18 cellular contexts compared by ENCODE assay signal in genomic region chr12:92753976-92754885, GRCh38. TPM values are rescaled to one million over a fixed set of nuclear protein-coding genes. Genes with fewer than 3 reads are reported as not detected.
DNase-seq lines count a peak whose midpoint lies in the region; ATAC-seq, FAIRE-seq and TF ChIP-seq lines count a peak whose summit lies in the region.
"Had no signal": no experiment of that assay in that cellular context is flagged by ENCODE, and none has a peak within 500 bp of the region (broad histone marks: within the 10 kb centered on the region; RNA-seq: fewer than 3 reads in every experiment).

No MANE protein-coding gene starts in this region.

- H3K4me3 ChIP-seq in astrocyte (ENCODE audit: insufficient read depth, low read depth, low read length): no peak overlapping the region
- H3K4me3 ChIP-seq in endodermal cell (ENCODE audit: low read length): no peak overlapping the region

- H2AFZ ChIP-seq in astrocyte (ENCODE audit: low read depth, low read length): no peak overlapping the region

- no peaks in the 10 kb centered on the region for H3K36me3 ChIP-seq in astrocyte (ENCODE audit: insufficient read depth, low read length)
- H3K36me3 ChIP-seq in endodermal cell (ENCODE audit: control insufficient read depth, insufficient read depth, low read length): no peaks in the 10 kb centered on the region

- no peaks in the 10 kb centered on the region for H4K20me1 ChIP-seq in astrocyte (ENCODE audit: insufficient read depth, low read length)

- H3K27me3 Mint-ChIP-seq in astrocyte (ENCODE audit: low read depth, unreplicated experiment) (no peaks in the 10 kb centered on the region), nephron (ENCODE audit: low read depth) (no peaks in the 10 kb centered on the region), endodermal cell (ENCODE audit: insufficient read depth) (peaks cover 2% of the 10 kb centered on the region)

- H3K4me3 Mint-ChIP-seq in astrocyte (ENCODE audit: unreplicated experiment) (no peak overlapping the region), nephron (no peak overlapping the region), endodermal cell (no peak overlapping the region)
- H3K4me3 Mint-ChIP-seq: activated naive CD8-positive, alpha-beta T cell treated with anti-CD3 and anti-CD28 coated beads, Interleukin-2, amount 10 ng/mL, durations not matched to agents 7 days and 5 days; CD8-positive, alpha-beta memory T cell; HFFc6; immature natural killer cell; T-cell had no signal

- no peaks in the 10 kb centered on the region for H3K9me3 ChIP-seq in astrocyte (ENCODE audit: insufficient read depth, low read depth, low read length)
- no peaks in the 10 kb centered on the region for H3K9me3 ChIP-seq in endodermal cell (ENCODE audit: control insufficient read depth, low read length)

- H3K4me2 ChIP-seq in astrocyte (ENCODE audit: low read length): no peak overlapping the region

- H3K9me3 Mint-ChIP-seq in astrocyte (ENCODE audit: unreplicated experiment) (peaks cover 2% of the 10 kb centered on the region), nephron (peaks cover 3% of the 10 kb centered on the region), endodermal cell (no peaks in the 10 kb centered on the region)
- H3K9me3 Mint-ChIP-seq: activated naive CD8-positive, alpha-beta T cell treated with anti-CD3 and anti-CD28 coated beads, Interleukin-2, amount 10 ng/mL, durations not matched to agents 7 days and 5 days; CD8-positive, alpha-beta memory T cell; HFFc6; T-cell had no signal

- TF ChIP-seq CTCF in astrocyte (IDR thresholded peaks at IDR 0.05; ENCODE audit: insufficient read depth, low read depth, low read length) (no peak), nephron (IDR thresholded peaks at IDR 0.05; ENCODE audit: unreplicated experiment in 3 of 3) (no peak), endodermal cell (conservative IDR thresholded peaks at IDR 0.05) (no peak)

- peaks cover 2% of the 10 kb centered on the region for H3K36me3 Mint-ChIP-seq in astrocyte (ENCODE audit: low read depth, unreplicated experiment)
- no peaks in the 10 kb centered on the region for H3K36me3 Mint-ChIP-seq in nephron (ENCODE audit: low read depth)
- H3K36me3 Mint-ChIP-seq in endodermal cell (ENCODE audit: low read depth): no peaks in the 10 kb centered on the region
- H3K36me3 Mint-ChIP-seq: activated naive CD8-positive, alpha-beta T cell treated with anti-CD3 and anti-CD28 coated beads, Interleukin-2, amount 10 ng/mL, durations not matched to agents 7 days and 5 days; CD8-positive, alpha-beta memory T cell; immature natural killer cell; T-cell had no signal

- H3K27ac ChIP-seq in astrocyte (ENCODE audit: low read depth, low read length) (no peak overlapping the region), endodermal cell (ENCODE audit: low read depth, low read length) (no peak overlapping the region)

- no peaks in the 10 kb centered on the region for H3K79me2 ChIP-seq in astrocyte (ENCODE audit: insufficient read depth, low read length)

- H3K27ac Mint-ChIP-seq in astrocyte (ENCODE audit: unreplicated experiment) (no peak overlapping the region), nephron (peak overlapping the region in 2 of 3 experiments; percentile 45 to 77), endodermal cell (no peak overlapping the region)
- H3K27ac Mint-ChIP-seq: activated naive CD8-positive, alpha-beta T cell treated with anti-CD3 and anti-CD28 coated beads, Interleukin-2, amount 10 ng/mL, durations not matched to agents 7 days and 5 days; CD8-positive, alpha-beta memory T cell; HFFc6; immature natural killer cell; T-cell had no signal

- peak; percentile 13 for DNase-seq in EH (ENCODE audit: low read depth)
- DNase-seq in astrocyte (ENCODE audit: low read depth): peak; percentile 20
- DNase-seq in glomerular endothelial cell (ENCODE audit: extremely low read depth, low read depth, low spot score): peak; percentile 100
- no peak for DNase-seq in T-helper 1 cell
- no peak for DNase-seq in endodermal cell
- no peak for DNase-seq in RPMI8226
- DNase-seq: activated CD8-positive, alpha-beta memory T cell treated with anti-CD3 and anti-CD28 coated beads for 24 hours; activated naive CD8-positive, alpha-beta T cell treated with anti-CD3 and anti-CD28 coated beads, Interleukin-2, amount 10 ng/mL, durations not matched to agents 7 days and 5 days; caudate nucleus; CD8-positive, alpha-beta memory T cell; HFFc6; immature natural killer cell; Karpas-422; NCI-H1105; T-cell had no signal

- H3K27me3 ChIP-seq in astrocyte (ENCODE audit: insufficient read depth, low read length) (no peaks in the 10 kb centered on the region), endodermal cell (ENCODE audit: control insufficient read depth, insufficient read depth, low read length, poor library complexity, severe bottlenecking) (no peaks in the 10 kb centered on the region)

- ATAC-seq in GM21576 (IDR thresholded peaks at IDR 0.05; ENCODE audit: unreplicated experiment): no peak
- ATAC-seq: T-cell had no signal

- peaks cover 4% of the 10 kb centered on the region for H3K4me1 Mint-ChIP-seq in astrocyte (ENCODE audit: low read depth, unreplicated experiment)
- H3K4me1 Mint-ChIP-seq in nephron: peaks cover 33% of the 10 kb centered on the region
- no peaks in the 10 kb centered on the region for H3K4me1 Mint-ChIP-seq in endodermal cell
- H3K4me1 Mint-ChIP-seq: activated naive CD8-positive, alpha-beta T cell treated with anti-CD3 and anti-CD28 coated beads, Interleukin-2, amount 10 ng/mL, durations not matched to agents 7 days and 5 days had no signal

- peaks cover under 1% of the 10 kb centered on the region for H3K4me1 ChIP-seq in astrocyte (ENCODE audit: insufficient read depth, low read length)
- no peaks in the 10 kb centered on the region for H3K4me1 ChIP-seq in endodermal cell (ENCODE audit: control insufficient read depth, insufficient read depth, low read length)

- H3K9ac ChIP-seq in astrocyte (ENCODE audit: low read length) (no peak overlapping the region), endodermal cell (ENCODE audit: extremely low read depth, low read length, poor library complexity, severe bottlenecking) (no peak overlapping the region)

- WGBS in endodermal cell (ENCODE audit: insufficient coverage in 1 of 2, insufficient read length in 1 of 2), 2 experiments: 92% methylated on average over 7 to 10 of the region's 10 CpGs

- no peak for FAIRE-seq in astrocyte (lab: Jason Lieb, UNC)

RNA-seq across cellular contexts. Expression of gene PLEKHG7, which starts 51.4 kb away (rescaled TPM):
- total RNA-seq in astrocyte: 0.14 and 0.68 TPM in 2 replicates
- not detected in 2 replicates for total RNA-seq in glomerular endothelial cell
- not detected for total RNA-seq in endodermal cell
- polyA plus RNA-seq in endodermal cell (2013, experiment 1 of 2): not detected
- polyA plus RNA-seq in endodermal cell (2013, experiment 2 of 2): not detected
- total RNA-seq: activated naive CD8-positive, alpha-beta T cell treated with anti-CD3 and anti-CD28 coated beads, Interleukin-2, amount 10 ng/mL, durations not matched to agents 7 days and 5 days; CD8-positive, alpha-beta memory T cell; temporal lobe had no signal
- polyA plus RNA-seq: CD8-positive, alpha-beta memory T cell; immature natural killer cell had no signal

Comparison
In these comparisons a context has a peak if more than half of its experiments do, and no peak if none do; other contexts are left out.
1. DNase-seq: peak in EH (single experiment), astrocyte (single experiment) and glomerular endothelial cell (single experiment); none in T-helper 1 cell (0 of 5), endodermal cell (single experiment) and RPMI8226 (single experiment).
2. H3K27ac Mint-ChIP-seq: peak in nephron (2 of 3); none in astrocyte (single experiment) and endodermal cell (single experiment).